In genomic region chr20:62182469-62183425, GRCh38 we compare ENCODE assay signal across 8 cellular contexts. TPM values are rescaled to one million over a fixed set of nuclear protein-coding genes. Genes with fewer than 3 reads are reported as not detected.
DNase-seq lines count a peak whose midpoint lies in the region; ATAC-seq and TF ChIP-seq lines count a peak whose summit lies in the region.

TSS of gene MTG2 (plus strand) at chr20:62183028. CDS start at chr20:62193421, 10,393 bp downstream.

- ATAC-seq in GM19035 (IDR thresholded peaks at IDR 0.05; ENCODE audit: unreplicated experiment), result peak; percentile 94
- peak; percentile 92 for ATAC-seq in HG03342 (IDR thresholded peaks at IDR 0.05; ENCODE audit: unreplicated experiment)

- H3K36me3 ChIP-seq in spleen, result peaks cover 0 to 15% (median 6%) of the 10 kb centered on the region in 6 donors

- TF ChIP-seq CTCF in AG09309 (IDR thresholded peaks at IDR 0.05; ENCODE audit: control insufficient read depth, insufficient read depth, low read depth, low read length, missing control alignments) (no peak), spleen (IDR thresholded peaks at IDR 0.05 in 8 of 11, conservative IDR thresholded peaks at IDR 0.05 in 3 of 11) (peak in 6 of 11 experiments; percentile 22 to 46 (median 30))

- peak in 1 of 3 donors; percentile 86 for TF ChIP-seq POLR2A in spleen (IDR thresholded peaks at IDR 0.05)

- peaks cover 20 to 59% (median 42%) of the 10 kb centered on the region in 6 donors for H3K4me1 ChIP-seq in spleen

- H3K9me3 ChIP-seq in spleen, result no peaks in the 10 kb centered on the region

- H3K27ac ChIP-seq in caudate nucleus (ENCODE audit: low read depth, low read length) (peak within 1 kb of the TSS; percentile 83), spleen (peak within 1 kb of the TSS; percentile 92 to 99 (median 97))

- DNase-seq in AG09309 (ENCODE audit: low read depth) (peak; percentile 76), NCI-H345 treated with DMSO at 0.1 percent for 48 hours (lab: John Stamatoyannopoulos, UW; ENCODE audit: unreplicated experiment) (peak; percentile 94), caudate nucleus (lab: John Stamatoyannopoulos, UW) (peak in 60 of 61 donors; percentile 46 to 97 (median 90)), inferior parietal cortex (ENCODE audit: extremely low spot score) (peak; percentile 99), spleen (peak; percentile 98)
- DNase-seq in activated CD4-positive, CD25-positive, alpha-beta regulatory T cell (lab: John Stamatoyannopoulos, UW), result peak; percentile 83 to 90 (median 88)

- no peaks in the 10 kb centered on the region for H3K27me3 ChIP-seq in spleen (replicated peaks in 1 of 7)

- intact Hi-C loops in spleen (cut with DNase I; ENCODE audit: low total_unique reads), result loop anchor here (5.0 to 10.0 kb wide), 2 partner anchors 40 to 62 kb away; partner anchors contain the start of genes PSMA7 and SS18L1

- 0 to 1% (median 1%) methylated on average over 67 to 96 of the region's 96 CpGs for WGBS in spleen, 5 donors

- H3K4me3 ChIP-seq in AG09309 (ENCODE audit: control insufficient read depth, low read depth, low read length), result peak within 1 kb of the TSS; percentile 84
- H3K4me3 ChIP-seq in spleen, result peak within 1 kb of the TSS; percentile 73 to 89 (median 84)

RNA-seq across cellular contexts. Expression of gene MTG2, which starts in this region (rescaled TPM):
- total RNA-seq in spleen, result 10 to 100 TPM; 22.6 to 39.8 (median 37.5) TPM
- 10 to 100 TPM; 26.9 to 41.3 (median 37.7) TPM for polyA plus RNA-seq in spleen

Comparison
In these comparisons a context has a peak if more than half of its experiments do, and no peak if none do; other contexts are left out.
1. Peak in every context shown above with its lines: DNase-seq, ATAC-seq, H3K4me3 ChIP-seq and H3K27ac ChIP-seq.